In the genomic region with DNA sequence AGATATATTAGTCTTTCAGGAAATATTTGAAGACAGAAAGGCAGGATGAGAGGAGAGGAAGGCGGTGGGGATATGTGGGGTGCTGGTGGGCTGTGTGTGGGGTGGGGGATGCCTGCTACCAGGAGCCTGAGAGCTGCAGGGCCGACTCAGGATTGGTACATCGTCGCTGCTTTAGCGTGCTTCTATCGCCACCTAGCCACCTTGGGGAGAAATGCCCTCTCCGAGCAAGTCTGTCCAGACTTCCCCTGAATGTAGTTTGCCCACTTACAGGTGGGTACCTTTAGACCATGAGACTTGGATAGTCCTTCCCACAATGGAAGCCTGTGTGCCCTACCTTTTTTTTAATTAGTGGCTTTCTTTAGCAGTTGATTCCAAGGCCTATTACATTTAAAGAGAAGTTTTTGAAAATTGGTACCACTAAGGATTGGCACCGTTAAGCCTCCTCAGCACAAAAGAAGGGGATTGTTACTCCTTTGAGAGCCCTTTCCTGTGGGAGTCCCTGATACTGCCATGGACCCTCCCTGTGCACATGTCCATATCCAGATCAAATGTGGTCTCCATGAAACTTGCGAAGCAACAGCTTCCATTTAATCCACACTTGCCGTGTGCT, we compare ENCODE assay signal across 8 cellular contexts.
DNase-seq lines count a peak whose midpoint lies in the region; ATAC-seq and TF ChIP-seq lines count a peak whose summit lies in the region.

No MANE protein-coding gene starts in this region.

- no peaks in the 10 kb centered on the region for H3K36me3 Mint-ChIP-seq in natural killer cell treated with Interleukin-12 subunit alpha and Interleukin-12 subunit beta and Interleukin-15 and Interleukin-18, amount 100 ng/mL, for 72 hours

- peaks cover 0 to 30% (median 9%) of the 10 kb centered on the region in 3 donors for H3K4me1 ChIP-seq in esophagus squamous epithelium

- H3K9me3 Mint-ChIP-seq in natural killer cell treated with Interleukin-12 subunit alpha and Interleukin-12 subunit beta and Interleukin-15 and Interleukin-18, amount 100 ng/mL, for 72 hours = no peaks in the 10 kb centered on the region

- no peaks in the 10 kb centered on the region for H3K36me3 ChIP-seq in esophagus squamous epithelium

- DNase-seq in Ammon's horn (ENCODE audit: low spot score) = peak; percentile 83
- peak; percentile 44 for DNase-seq in HK-2 (ENCODE audit: unreplicated experiment)
- peak; percentile 41 for DNase-seq in NOMO-1 treated with dmso at 0.1 percent for 144 hours (lab: John Stamatoyannopoulos, UW; ENCODE audit: unreplicated experiment)
- peak; percentile 33 for DNase-seq in activated T-cell treated with anti-CD3 and anti-CD28 coated beads for 1 hour (ENCODE audit: low read depth)
- DNase-seq in esophagus squamous epithelium (lab: John Stamatoyannopoulos, UW) = no peak
- no peak for DNase-seq in natural killer cell treated with Interleukin-12 subunit alpha and Interleukin-12 subunit beta and Interleukin-15 and Interleukin-18, amount 100 ng/mL, for 72 hours (ENCODE audit: low spot score)
- DNase-seq in stromal cell of bone marrow (ENCODE audit: low read depth) = peak; percentile 36

- no peak overlapping the region for H3K27ac Mint-ChIP-seq in natural killer cell treated with Interleukin-12 subunit alpha and Interleukin-12 subunit beta and Interleukin-15 and Interleukin-18, amount 100 ng/mL, for 72 hours

- no peaks in the 10 kb centered on the region for H3K27me3 ChIP-seq in esophagus squamous epithelium

- peaks cover 19 to 40% of the 10 kb centered on the region in 2 donors for H3K27me3 Mint-ChIP-seq in natural killer cell treated with Interleukin-12 subunit alpha and Interleukin-12 subunit beta and Interleukin-15 and Interleukin-18, amount 100 ng/mL, for 72 hours

- intact Hi-C loops in esophagus squamous epithelium (cut with DNase I) = loop anchor here (10.0 kb wide), 1 partner anchor 294 kb away; no protein-coding TSS in a partner anchor

- WGBS in esophagus squamous epithelium, 2 donors = 29 to 32% methylated on average over 10 of the region's 10 CpGs

- no peaks in the 10 kb centered on the region for H3K9me3 ChIP-seq in esophagus squamous epithelium

- no peaks in the 10 kb centered on the region for H3K4me1 Mint-ChIP-seq in natural killer cell treated with Interleukin-12 subunit alpha and Interleukin-12 subunit beta and Interleukin-15 and Interleukin-18, amount 100 ng/mL, for 72 hours (ENCODE audit: low read depth in 2 of 2)

- peak; percentile 77 for ATAC-seq in GM19035 (IDR thresholded peaks at IDR 0.05; ENCODE audit: unreplicated experiment)
- peak; percentile 75 to 77 for ATAC-seq in natural killer cell treated with Interleukin-12 subunit alpha and Interleukin-12 subunit beta and Interleukin-15 and Interleukin-18, amount 100 ng/mL, for 72 hours

- H3K27ac ChIP-seq in esophagus squamous epithelium = peak overlapping the region in 1 of 4 donors; percentile 40

- H3K4me3 Mint-ChIP-seq in natural killer cell treated with Interleukin-12 subunit alpha and Interleukin-12 subunit beta and Interleukin-15 and Interleukin-18, amount 100 ng/mL, for 72 hours = no peak overlapping the region

- no peak for TF ChIP-seq POLR2A in esophagus squamous epithelium (IDR thresholded peaks at IDR 0.05)

- peak; percentile 38 to 76 (median 64) for TF ChIP-seq CTCF in esophagus squamous epithelium (IDR thresholded peaks at IDR 0.05)

- H3K4me3 ChIP-seq in esophagus squamous epithelium = no peak overlapping the region

Comparison
In these comparisons a context has a peak if more than half of its experiments do, and no peak if none do; other contexts are left out.
1. DNase-seq: peak in Ammon's horn (single experiment), HK-2 (single experiment), NOMO-1 treated with dmso at 0.1 percent for 144 hours (single experiment), activated T-cell treated with anti-CD3 and anti-CD28 coated beads for 1 hour (single experiment) and stromal cell of bone marrow (single experiment); none in esophagus squamous epithelium (single experiment) and natural killer cell treated with Interleukin-12 subunit alpha and Interleukin-12 subunit beta and Interleukin-15 and Interleukin-18, amount 100 ng/mL, for 72 hours (single experiment).